Comparison of ENCODE assay signal across 19 cellular contexts in genomic region chr2:12741361-12741760, GRCh38. TPM values are rescaled to one million over a fixed set of nuclear protein-coding genes. Genes with fewer than 3 reads are reported as not detected.
DNase-seq lines count a peak whose midpoint lies in the region; ATAC-seq and TF ChIP-seq lines count a peak whose summit lies in the region.
"Had no signal": no experiment of that assay in that cellular context is flagged by ENCODE, and none has a peak within 500 bp of the region (broad histone marks: within the 10 kb centered on the region; RNA-seq: fewer than 3 reads in every experiment).

No MANE protein-coding gene starts in this region.

- H3K36me3 ChIP-seq in Karpas-422 (ENCODE audit: insufficient read depth, low read length) (peaks cover 42% of the 10 kb centered on the region), mesenchymal stem cell (ENCODE audit: control insufficient read depth in 1 of 2, insufficient read depth in 2 of 2, low read depth in 1 of 2, low read length in 2 of 2) (peaks cover 10 to 74% of the 10 kb centered on the region in 2 experiments), gastrocnemius medialis (peaks cover 0 to 22% of the 10 kb centered on the region in 2 donors)

- H3K27ac Mint-ChIP-seq in immature natural killer cell = peak overlapping the region in 3 of 6 donors; percentile 1 to 81 (median 62)
- H3K27ac Mint-ChIP-seq: B cell, H9 had no signal

- peak; percentile 34; the same call in 2 of the 3 replicates for ATAC-seq in SK-N-SH treated with all-trans-retinoic acid at 6 μM for 48 hours
- ATAC-seq in gastrocnemius medialis = no peak

- no peak overlapping the region for H3K9ac ChIP-seq in Karpas-422 (ENCODE audit: low read length)
- no peak overlapping the region for H3K9ac ChIP-seq in mesenchymal stem cell (ENCODE audit: low read length)

- H3K27me3 ChIP-seq in Karpas-422 (ENCODE audit: low read length) = no peaks in the 10 kb centered on the region
- no peaks in the 10 kb centered on the region for H3K27me3 ChIP-seq in mesenchymal stem cell (ENCODE audit: control insufficient read depth in 1 of 2, insufficient read depth in 1 of 2, low read length in 2 of 2)
- no peaks in the 10 kb centered on the region for H3K27me3 ChIP-seq in gastrocnemius medialis
- H3K27me3 ChIP-seq: MG63 had no signal

- H2AK5ac ChIP-seq in mesenchymal stem cell (ENCODE audit: low read length, severe bottlenecking) = no peak overlapping the region

- H2AFZ ChIP-seq in Karpas-422 (ENCODE audit: low read length) (no peak overlapping the region), mesenchymal stem cell (ENCODE audit: low read depth, low read length) (no peak overlapping the region)

- H3K4me2 ChIP-seq in Karpas-422 (ENCODE audit: low read depth, low read length, poor library complexity, severe bottlenecking) = no peak overlapping the region
- no peak overlapping the region for H3K4me2 ChIP-seq in mesenchymal stem cell (ENCODE audit: low read length, poor library complexity, severe bottlenecking)

- no peak overlapping the region for H3K14ac ChIP-seq in mesenchymal stem cell (ENCODE audit: low read length in 2 of 2)

- H3K9me2 ChIP-seq in Karpas-422 (replicated peaks; ENCODE audit: insufficient read depth, low read length) = no peaks in the 10 kb centered on the region

- intact Hi-C loops in gastrocnemius medialis (cut with DNase I; ENCODE audit: low total_unique reads) = no loop called here

- no peaks in the 10 kb centered on the region for H3K9me3 ChIP-seq in Karpas-422 (ENCODE audit: low read length)
- H3K9me3 ChIP-seq in mesenchymal stem cell (ENCODE audit: control insufficient read depth, low read length) = no peaks in the 10 kb centered on the region
- no peaks in the 10 kb centered on the region for H3K9me3 ChIP-seq in gastrocnemius medialis
- H3K9me3 ChIP-seq: MG63 had no signal

- TF ChIP-seq CTCF in gastrocnemius medialis (IDR thresholded peaks at IDR 0.05 in 4 of 5, conservative IDR thresholded peaks at IDR 0.05 in 1 of 5) = no peak

- H3K27ac ChIP-seq in Karpas-422 (ENCODE audit: low read length) (no peak overlapping the region), mesenchymal stem cell (ENCODE audit: low read length, poor library complexity, severe bottlenecking) (no peak overlapping the region), gastrocnemius medialis (peak overlapping the region in 3 of 4 donors; percentile 26 to 28 (median 27))

- peaks cover 7% of the 10 kb centered on the region for H3K79me1 ChIP-seq in mesenchymal stem cell (replicated peaks; ENCODE audit: low read length, poor library complexity, severe bottlenecking)

- no peaks in the 10 kb centered on the region for H3K4me1 ChIP-seq in Karpas-422 (ENCODE audit: low read length)
- peaks cover 10% of the 10 kb centered on the region for H3K4me1 ChIP-seq in mesenchymal stem cell (ENCODE audit: control insufficient read depth, insufficient read depth, low read depth, low read length)
- no peaks in the 10 kb centered on the region for H3K4me1 ChIP-seq in gastrocnemius medialis

- peaks cover 71% of the 10 kb centered on the region for H4K20me1 ChIP-seq in Karpas-422 (ENCODE audit: insufficient read depth, low read depth, low read length)

- DNase-seq in Karpas-422 (peak; percentile 38), mesenchymal stem cell (peak; percentile 46), gastrocnemius medialis (no peak), DMS153 treated with DMSO at 0.1 percent for 48 hours (lab: John Stamatoyannopoulos, UW; ENCODE audit: unreplicated experiment) (no peak), cerebellar nuclear complex (lab: John Stamatoyannopoulos, UW) (no peak), immature natural killer cell (no peak), NOMO-1 treated with dmso at 0.1 percent for 144 hours (lab: John Stamatoyannopoulos, UW; ENCODE audit: unreplicated experiment) (no peak)
- DNase-seq: CD4-positive, CD25-positive, alpha-beta regulatory T cell; DMS79; H9; MG63; NCI-H1092; NCI-H146; NCI-H2081; NCI-H510A; NCI-H774; SHP77 had no signal

- peaks cover 4% of the 10 kb centered on the region; the same call in 1 of the 2 replicates for H3K79me2 ChIP-seq in Karpas-422 (ENCODE audit: low read length)

- in situ Hi-C loops in gastrocnemius medialis (cut with MboI; ENCODE audit: low sequenced_read_pairs in 4 of 4) = no loop called here

- WGBS in mesenchymal stem cell = 4% methylated on average over 2 of the region's 3 CpGs

- H4K8ac ChIP-seq in mesenchymal stem cell (ENCODE audit: low read length) = no peak overlapping the region

- H2BK120ac ChIP-seq in mesenchymal stem cell (ENCODE audit: low read depth, low read length) = no peak overlapping the region

- peaks cover 0 to 2% (median 2%) of the 10 kb centered on the region in 3 donors for H3K27me3 Mint-ChIP-seq in immature natural killer cell (ENCODE audit: low read depth in 3 of 3)
- H3K27me3 Mint-ChIP-seq: B cell; CD4-positive, CD25-positive, alpha-beta regulatory T cell had no signal

- H3K23ac ChIP-seq in mesenchymal stem cell (ENCODE audit: low read length in 2 of 2) = no peak overlapping the region

- H3K36me3 Mint-ChIP-seq in immature natural killer cell = peaks cover 0 to 50% (median 21%) of the 10 kb centered on the region in 3 donors

- H3K4me3 ChIP-seq in Karpas-422 (ENCODE audit: low read length) (no peak overlapping the region), mesenchymal stem cell (ENCODE audit: insufficient read depth in 1 of 2, low read depth in 1 of 2, low read length in 2 of 2) (no peak overlapping the region), gastrocnemius medialis (no peak overlapping the region)
- H3K4me3 ChIP-seq: MG63 had no signal

- no peak overlapping the region for H3K4ac ChIP-seq in mesenchymal stem cell (ENCODE audit: low read depth in 1 of 2, low read length in 2 of 2)

- no peak for TF ChIP-seq POLR2A in gastrocnemius medialis (IDR thresholded peaks at IDR 0.05)

- H4K91ac ChIP-seq in mesenchymal stem cell (ENCODE audit: low read length) = no peak overlapping the region

- H3K4me1 Mint-ChIP-seq in immature natural killer cell = peaks cover 73 to 78% of the 10 kb centered on the region in 2 donors

- no peak overlapping the region for H2BK12ac ChIP-seq in mesenchymal stem cell (ENCODE audit: low read length in 2 of 2)

- no peak overlapping the region for H3K4me3 Mint-ChIP-seq in immature natural killer cell
- H3K4me3 Mint-ChIP-seq: B cell; CD4-positive, CD25-positive, alpha-beta regulatory T cell; H9 had no signal

- H3K9me3 Mint-ChIP-seq in immature natural killer cell = no peaks in the 10 kb centered on the region
- H3K9me3 Mint-ChIP-seq: CD4-positive, CD25-positive, alpha-beta regulatory T cell; H9 had no signal

- no peak overlapping the region for H3K18ac ChIP-seq in mesenchymal stem cell (ENCODE audit: low read depth in 1 of 2, low read length in 2 of 2)

- no peak overlapping the region for H2BK5ac ChIP-seq in mesenchymal stem cell (ENCODE audit: low read depth, low read length, poor library complexity, severe bottlenecking)

- H2BK15ac ChIP-seq in mesenchymal stem cell (ENCODE audit: low read depth, poor library complexity, severe bottlenecking) = no peak overlapping the region

TF ChIP-seq in SK-N-SH treated with all-trans-retinoic acid at 6 μM for 48 hours, 23 proteins besides CTCF, POLR2A, EP300 and RAD21 (continues in another document):
- TF ChIP-seq OSR1 (CRISPR knock-in tag; IDR thresholded peaks at IDR 0.05) (no peak), TOX (CRISPR knock-in tag; IDR thresholded peaks at IDR 0.05; ENCODE audit: borderline replicate concordance) (no peak), SNAI2 (CRISPR knock-in tag; IDR thresholded peaks at IDR 0.05) (no peak), ZFP3 (CRISPR knock-in tag; IDR thresholded peaks at IDR 0.05) (no peak), ZNF8 (CRISPR knock-in tag; IDR thresholded peaks at IDR 0.05) (no peak), ZC3H10 (CRISPR knock-in tag; IDR thresholded peaks at IDR 0.05) (no peak), ZFP30 (CRISPR knock-in tag; IDR thresholded peaks at IDR 0.05) (no peak), ARNTL (CRISPR knock-in tag; IDR thresholded peaks at IDR 0.05; ENCODE audit: borderline replicate concordance, low read depth) (no peak)
- TF ChIP-seq, protein P1, sequence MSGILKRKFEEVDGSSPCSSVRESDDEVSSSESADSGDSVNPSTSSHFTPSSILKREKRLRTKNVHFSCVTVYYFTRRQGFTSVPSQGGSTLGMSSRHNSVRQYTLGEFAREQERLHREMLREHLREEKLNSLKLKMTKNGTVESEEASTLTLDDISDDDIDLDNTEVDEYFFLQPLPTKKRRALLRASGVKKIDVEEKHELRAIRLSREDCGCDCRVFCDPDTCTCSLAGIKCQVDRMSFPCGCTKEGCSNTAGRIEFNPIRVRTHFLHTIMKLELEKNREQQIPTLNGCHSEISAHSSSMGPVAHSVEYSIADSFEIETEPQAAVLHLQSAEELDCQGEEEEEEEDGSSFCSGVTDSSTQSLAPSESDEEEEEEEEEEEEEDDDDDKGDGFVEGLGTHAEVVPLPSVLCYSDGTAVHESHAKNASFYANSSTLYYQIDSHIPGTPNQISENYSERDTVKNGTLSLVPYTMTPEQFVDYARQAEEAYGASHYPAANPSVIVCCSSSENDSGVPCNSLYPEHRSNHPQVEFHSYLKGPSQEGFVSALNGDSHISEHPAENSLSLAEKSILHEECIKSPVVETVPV (CRISPR knock-in tag; IDR thresholded peaks at IDR 0.05) = no peak
- TF ChIP-seq, protein P2, sequence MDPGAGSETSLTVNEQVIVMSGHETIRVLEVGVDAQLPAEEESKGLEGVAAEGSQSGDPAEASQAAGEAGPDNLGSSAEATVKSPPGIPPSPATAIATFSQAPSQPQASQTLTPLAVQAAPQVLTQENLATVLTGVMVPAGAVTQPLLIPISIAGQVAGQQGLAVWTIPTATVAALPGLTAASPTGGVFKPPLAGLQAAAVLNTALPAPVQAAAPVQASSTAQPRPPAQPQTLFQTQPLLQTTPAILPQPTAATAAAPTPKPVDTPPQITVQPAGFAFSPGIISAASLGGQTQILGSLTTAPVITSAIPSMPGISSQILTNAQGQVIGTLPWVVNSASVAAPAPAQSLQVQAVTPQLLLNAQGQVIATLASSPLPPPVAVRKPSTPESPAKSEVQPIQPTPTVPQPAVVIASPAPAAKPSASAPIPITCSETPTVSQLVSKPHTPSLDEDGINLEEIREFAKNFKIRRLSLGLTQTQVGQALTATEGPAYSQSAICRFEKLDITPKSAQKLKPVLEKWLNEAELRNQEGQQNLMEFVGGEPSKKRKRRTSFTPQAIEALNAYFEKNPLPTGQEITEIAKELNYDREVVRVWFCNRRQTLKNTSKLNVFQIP (CRISPR knock-in tag; IDR thresholded peaks at IDR 0.05; ENCODE audit: borderline replicate concordance, low read depth) = peak; percentile 14; the same call in 1 of the 2 replicates

RNA-seq across cellular contexts. Expression of gene TRIB2, which starts 24.6 kb away (rescaled TPM):
- total RNA-seq in Karpas-422 (2014; rRNA removed; shearing (Covaris generic); ENCODE audit: low replicate concordance) = 188 and 234 TPM in 2 replicates
- 70.1 TPM for polyA plus RNA-seq in mesenchymal stem cell (2013, experiment 1 of 2)
- 68.9 TPM for polyA plus RNA-seq in mesenchymal stem cell (2013, experiment 2 of 2)
- 10 to 100 TPM; 12.6 to 18.5 (median 15.9) TPM for total RNA-seq in gastrocnemius medialis
- 10 to 100 TPM; 40.7 to 82.6 (median 44.5) TPM for polyA plus RNA-seq in immature natural killer cell

Comparison
In these comparisons a context has a peak if more than half of its experiments do, and no peak if none do; other contexts are left out.
1. DNase-seq: peak in Karpas-422 (single experiment) and mesenchymal stem cell (single experiment); none in gastrocnemius medialis (0 of 2), DMS153 treated with DMSO at 0.1 percent for 48 hours (single experiment), cerebellar nuclear complex (0 of 2), immature natural killer cell (0 of 3) and NOMO-1 treated with dmso at 0.1 percent for 144 hours (single experiment).
2. H3K27ac ChIP-seq: peak in gastrocnemius medialis (3 of 4); none in Karpas-422 (single experiment) and mesenchymal stem cell (single experiment).